In genomic region chr4:24584175-24584850, GRCh38 we compare ENCODE assay signal across 8 cellular contexts. TPM values are rescaled to one million over a fixed set of nuclear protein-coding genes. Genes with fewer than 3 reads are reported as not detected.
DNase-seq lines count a peak whose midpoint lies in the region; ATAC-seq and TF ChIP-seq lines count a peak whose summit lies in the region.

DHX15 (minus strand) TSS chr4:24584554; CDS start chr4:24584393, 161 bp downstream.

- TF ChIP-seq CTCF in GM10248 (IDR thresholded peaks at IDR 0.05; ENCODE audit: control extremely low read depth, extremely low read depth, low read depth, missing control alignments) = no peak

- peak; percentile 86 for ATAC-seq in HG02610 (IDR thresholded peaks at IDR 0.05; ENCODE audit: unreplicated experiment)

- CTCF ChIA-PET in GM10248 (lab: Yijun Ruan, JAX) = interaction anchor here (1.4 to 1.5 kb wide), 2 partner anchors 11 to 33 kb away, joined by 4 to 7 read pairs; no protein-coding TSS in a partner anchor

- peaks cover 2% of the 10 kb centered on the region for H3K27me3 Mint-ChIP-seq in activated naive CD8-positive, alpha-beta T cell

- DNase-seq in GM10248 (ENCODE audit: extremely low spot score) = peak; percentile 94
- DNase-seq in NCI-H1092 treated with DMSO at 0.1 percent for 48 hours (lab: John Stamatoyannopoulos, UW) = peak; percentile 96
- peak; percentile 90 for DNase-seq in SKM-1 (lab: John Stamatoyannopoulos, UW; ENCODE audit: unreplicated experiment)
- DNase-seq in glomerular endothelial cell (ENCODE audit: extremely low read depth, low read depth, low spot score) = peak; percentile 72
- peak; percentile 89 for DNase-seq in occipital lobe (lab: John Stamatoyannopoulos, UW)

- no peaks in the 10 kb centered on the region for H3K9me3 Mint-ChIP-seq in activated naive CD8-positive, alpha-beta T cell (ENCODE audit: low read depth)

- H3K36me3 Mint-ChIP-seq in activated naive CD8-positive, alpha-beta T cell = peaks cover 19% of the 10 kb centered on the region

- peak within 1 kb of the TSS; percentile 83 for H3K27ac ChIP-seq in temporal lobe (ENCODE audit: low read depth, low read length)

- H3K4me3 Mint-ChIP-seq in activated naive CD8-positive, alpha-beta T cell = peak within 1 kb of the TSS; percentile 99

- peak within 1 kb of the TSS; percentile 99 for H3K27ac Mint-ChIP-seq in activated naive CD8-positive, alpha-beta T cell

- peaks cover 35% of the 10 kb centered on the region for H3K4me1 Mint-ChIP-seq in activated naive CD8-positive, alpha-beta T cell (ENCODE audit: low read depth)

- POLR2A ChIA-PET in GM10248 (lab: Yijun Ruan, JAX) = interaction anchor here (0.6 to 1.6 kb wide), 6 partner anchors 9 to 84 kb away, joined by 3 to 7 read pairs (median 3); no protein-coding TSS in a partner anchor

RNA-seq across cellular contexts. Expression of gene DHX15, which starts in this region (rescaled TPM):
- total RNA-seq in glomerular endothelial cell (95.4 and 102 TPM in 2 replicates), occipital lobe (225 TPM), temporal lobe (160 TPM)

Comparison
In these comparisons a context has a peak if more than half of its experiments do, and no peak if none do; other contexts are left out.
1. Peak in every context shown above with its lines: DNase-seq, ATAC-seq and H3K27ac ChIP-seq.